ENCODE assay signal across 17 cellular contexts in genomic region chr3:140859592-140860336, GRCh38.
DNase-seq lines count a peak whose midpoint lies in the region; ATAC-seq and TF ChIP-seq lines count a peak whose summit lies in the region.
"Had no signal": no experiment of that assay in that cellular context is flagged by ENCODE, and none has a peak within 500 bp of the region (broad histone marks: within the 10 kb centered on the region; RNA-seq: fewer than 3 reads in every experiment).

No MANE protein-coding gene starts in this region.

- H3K79me2 ChIP-seq in mammary epithelial cell (ENCODE audit: insufficient read depth, low read length): no peaks in the 10 kb centered on the region

- in situ Hi-C loops in mammary epithelial cell (cut with MboI; ENCODE audit: low sequenced_read_pairs in 2 of 2): loop anchor here in 1 of 2 donors (25.0 kb wide), 1 partner anchor 922 kb away; the partner anchor contains the start of gene CLSTN2

- H2AFZ ChIP-seq in mammary epithelial cell (ENCODE audit: low read depth, low read length): no peak overlapping the region

- TF ChIP-seq CTCF in A673 (conservative IDR thresholded peaks at IDR 0.05; ENCODE audit: low read depth, low read length): no peak
- no peak for TF ChIP-seq CTCF in mammary epithelial cell (conservative IDR thresholded peaks at IDR 0.05 in 1 of 2, IDR thresholded peaks at IDR 0.05 in 1 of 2; ENCODE audit: extremely low read depth in 1 of 2, insufficient read depth in 1 of 2, low read depth in 1 of 2, low read length in 2 of 2)
- no peak for TF ChIP-seq CTCF in type B pancreatic cell (conservative IDR thresholded peaks at IDR 0.05)

- no peak overlapping the region for H3K27ac Mint-ChIP-seq in type B pancreatic cell
- H3K27ac Mint-ChIP-seq: activated CD4-positive, alpha-beta T cell treated with anti-CD3 and anti-CD28 coated beads for 36 hours; brain; endodermal cell; T-helper 1 cell treated with Interleukin-12 subunit alpha and Interleukin-12 subunit beta and Interleukin-4 antibody, amounts not matched to agents 30 μg/mL and 1 μg/mL, for 36 hours had no signal

- CTCF ChIA-PET in A673 (lab: Charles Lee): no interaction called here
- CTCF ChIA-PET in mammary epithelial cell (lab: Charles Lee; ENCODE audit: low non-redundant PET): no interaction called here

- H3K36me3 ChIP-seq in A673 (ENCODE audit: insufficient read depth, low read length, poor library complexity, severe bottlenecking) (no peaks in the 10 kb centered on the region), mammary epithelial cell (ENCODE audit: insufficient read depth, low read length) (no peaks in the 10 kb centered on the region)
- H3K36me3 ChIP-seq: lower lobe of right lung, neutrophil, tibial nerve had no signal

- ATAC-seq in sciatic nerve: no peak
- ATAC-seq: activated CD4-positive, alpha-beta T cell treated with anti-CD3 and anti-CD28 coated beads for 36 hours; lower lobe of right lung had no signal

- DNase-seq in A673 (ENCODE audit: low spot score): peak; percentile 37
- DNase-seq in HCEC 1CT: peak; percentile 4
- DNase-seq in NCI-H2081 (lab: John Stamatoyannopoulos, UW): peak; percentile 73 to 92
- peak; percentile 23 for DNase-seq in mammary epithelial cell
- DNase-seq in NCI-H82 treated with DMSO at 0.1 percent for 48 hours (lab: John Stamatoyannopoulos, UW; ENCODE audit: unreplicated experiment): no peak
- DNase-seq in sciatic nerve (ENCODE audit: low spot score): no peak
- no peak for DNase-seq in NCI-H446 (lab: John Stamatoyannopoulos, UW)
- no peak for DNase-seq in type B pancreatic cell (ENCODE audit: extremely low spot score, unreplicated experiment)
- DNase-seq: ACHN; activated CD4-positive, alpha-beta T cell treated with anti-CD3 and anti-CD28 coated beads for 36 hours; endodermal cell; head of caudate nucleus; lower lobe of right lung had no signal

- H3K36me3 Mint-ChIP-seq in type B pancreatic cell: no peaks in the 10 kb centered on the region
- H3K36me3 Mint-ChIP-seq: brain had no signal

- H3K27ac ChIP-seq in A673 (ENCODE audit: low read depth, low read length, poor library complexity, severe bottlenecking): no peak overlapping the region
- H3K27ac ChIP-seq in mammary epithelial cell (ENCODE audit: insufficient read depth, low read depth, low read length): no peak overlapping the region
- H3K27ac ChIP-seq: lower lobe of right lung, neutrophil, tibial nerve had no signal

- BruUV-seq in A673 (replicated peaks; lab: Mats Ljungman, UMichigan) (no TSS peak), mammary epithelial cell (replicated peaks; lab: Mats Ljungman, UMichigan) (no TSS peak)

- H3K27me3 ChIP-seq in A673 (replicated peaks; ENCODE audit: insufficient read depth, low read depth, low read length, poor library complexity) (no peaks in the 10 kb centered on the region), mammary epithelial cell (ENCODE audit: insufficient read depth, low read length) (no peaks in the 10 kb centered on the region)
- H3K27me3 ChIP-seq: neutrophil, tibial nerve had no signal

- H4K20me1 ChIP-seq in mammary epithelial cell (ENCODE audit: insufficient read depth, low read length): no peaks in the 10 kb centered on the region

- no peaks in the 10 kb centered on the region for H3K9me3 Mint-ChIP-seq in type B pancreatic cell
- H3K9me3 Mint-ChIP-seq: T-helper 1 cell treated with Interleukin-12 subunit alpha and Interleukin-12 subunit beta and Interleukin-4 antibody, amounts not matched to agents 30 μg/mL and 1 μg/mL, for 36 hours had no signal

- no peaks in the 10 kb centered on the region for H3K4me1 ChIP-seq in A673 (ENCODE audit: insufficient read depth, low read length, poor library complexity, severe bottlenecking)
- H3K4me1 ChIP-seq in mammary epithelial cell (ENCODE audit: insufficient read depth, low read length): no peaks in the 10 kb centered on the region
- H3K4me1 ChIP-seq: lower lobe of right lung had no signal

- no peak overlapping the region for H3K4me3 ChIP-seq in A673 (ENCODE audit: low read depth, low read length, poor library complexity, severe bottlenecking)
- H3K4me3 ChIP-seq in mammary epithelial cell (replicated peaks in 1 of 3; ENCODE audit: insufficient read depth in 1 of 3, low read depth in 2 of 3, low read length in 3 of 3): no peak overlapping the region
- H3K4me3 ChIP-seq: lower lobe of right lung, tibial nerve had no signal

- intact Hi-C loops in A673 (cut with micrococcal nuclease; ENCODE audit: unreplicated experiment) (loop anchor here (5.0 kb wide), 1 partner anchor 1297 kb away; no protein-coding TSS in a partner anchor), mammary epithelial cell (cut with micrococcal nuclease) (loop anchor here (5.0 to 10.0 kb wide), 3 partner anchors 355 to 1295 kb away; partner anchors contain the start of gene CLSTN2), sciatic nerve (cut with DNase I) (no loop called here)

- WGBS in mammary epithelial cell (ENCODE audit: low coverage, missing lambda C conversion rate): 78% methylated on average over 5 of the region's 5 CpGs

- no peak overlapping the region for H3K9ac ChIP-seq in mammary epithelial cell (ENCODE audit: insufficient read depth, low read length)

- POLR2A ChIA-PET in A673 (lab: Charles Lee; ENCODE audit: low non-redundant PET): no interaction called here

- H3K4me3 Mint-ChIP-seq in type B pancreatic cell: no peak overlapping the region
- H3K4me3 Mint-ChIP-seq: activated CD4-positive, alpha-beta T cell treated with anti-CD3 and anti-CD28 coated beads for 36 hours; brain; endodermal cell; T-helper 1 cell treated with Interleukin-12 subunit alpha and Interleukin-12 subunit beta and Interleukin-4 antibody, amounts not matched to agents 30 μg/mL and 1 μg/mL, for 36 hours had no signal

- no peak overlapping the region for H3K4me2 ChIP-seq in mammary epithelial cell (ENCODE audit: insufficient read depth, low read depth, low read length)

- peaks cover 9% of the 10 kb centered on the region for H3K4me1 Mint-ChIP-seq in type B pancreatic cell (ENCODE audit: unreplicated experiment)
- H3K4me1 Mint-ChIP-seq: activated CD4-positive, alpha-beta T cell treated with anti-CD3 and anti-CD28 coated beads for 36 hours; brain had no signal

- H3K27me3 Mint-ChIP-seq in type B pancreatic cell: no peaks in the 10 kb centered on the region
- H3K27me3 Mint-ChIP-seq: brain had no signal

- H3K9me3 ChIP-seq in A673 (ENCODE audit: low read depth, low read length, poor library complexity, severe bottlenecking) (no peaks in the 10 kb centered on the region), mammary epithelial cell (replicated peaks; ENCODE audit: insufficient read depth, low read length) (no peaks in the 10 kb centered on the region)
- H3K9me3 ChIP-seq: lower lobe of right lung, neutrophil, tibial nerve had no signal

- dilution Hi-C loops in mammary epithelial cell (cut with HindIII; ENCODE audit: low sequenced_read_pairs): loop anchor here (5.0 kb wide), 1 partner anchor 927 kb away; no protein-coding TSS in a partner anchor

Comparison
In these comparisons a context has a peak if more than half of its experiments do, and no peak if none do; other contexts are left out.
1. DNase-seq: peak in A673 (single experiment), HCEC 1CT (single experiment), NCI-H2081 (2 of 2) and mammary epithelial cell (single experiment); none in NCI-H82 treated with DMSO at 0.1 percent for 48 hours (single experiment), sciatic nerve (single experiment), NCI-H446 (0 of 2) and type B pancreatic cell (single experiment).